In genomic region chr12:122891661-122892525, GRCh38 we compare ENCODE assay signal across 9 cellular contexts. TPM values are rescaled to one million over a fixed set of nuclear protein-coding genes. Genes with fewer than 3 reads are reported as not detected.
A peak's percentile ranks its signal among the peaks of the same experiment; 100 is the strongest.
DNase-seq lines count a peak whose midpoint lies in the region; ATAC-seq and TF ChIP-seq lines count a peak whose summit lies in the region.
"Had no signal": no experiment of that assay in that cellular context is flagged by ENCODE, and none has a peak within 500 bp of the region (broad histone marks: within the 10 kb centered on the region; RNA-seq: fewer than 3 reads in every experiment).

No MANE protein-coding gene starts in this region.

- H3K79me2 ChIP-seq in PC-3 (ENCODE audit: low read length) (peaks cover 100% of the 10 kb centered on the region), OCI-LY7 (ENCODE audit: insufficient read depth, low read depth, low read length) (no peaks in the 10 kb centered on the region)

- peak; percentile 38 for ATAC-seq in PC-3
- ATAC-seq in activated CD8-positive, alpha-beta memory T cell treated with anti-CD3 and anti-CD28 coated beads, Interleukin-2, amount 10 ng/mL, durations not matched to agents 7 days and 5 days: no peak

- peaks cover 60% of the 10 kb centered on the region for H3K4me1 Mint-ChIP-seq in progenitor cell of endocrine pancreas (ENCODE audit: low read depth)
- peaks cover 83% of the 10 kb centered on the region for H3K4me1 Mint-ChIP-seq in activated CD8-positive, alpha-beta memory T cell treated with anti-CD3 and anti-CD28 coated beads, Interleukin-2, amount 10 ng/mL, durations not matched to agents 7 days and 5 days

- H3K27ac ChIP-seq in PC-3 (ENCODE audit: low read length) (peak overlapping the region; percentile 90), OCI-LY7 (ENCODE audit: low read depth, low read length, poor library complexity, severe bottlenecking) (no peak overlapping the region)

- peaks cover 32% of the 10 kb centered on the region for H3F3A ChIP-seq in PC-3 (ENCODE audit: low read length, unreplicated experiment)

- TSS peak; percentile 35 for BruUV-seq in PC-3 (replicated peaks; lab: Mats Ljungman, UMichigan)
- no TSS peak for BruUV-seq in OCI-LY7 (replicated peaks; lab: Mats Ljungman, UMichigan)

- H3K27me3 ChIP-seq in PC-3 (ENCODE audit: low read length): no peaks in the 10 kb centered on the region

- peaks cover 5% of the 10 kb centered on the region for H3K9me3 Mint-ChIP-seq in progenitor cell of endocrine pancreas (ENCODE audit: low read depth)
- H3K9me3 Mint-ChIP-seq in activated CD8-positive, alpha-beta memory T cell treated with anti-CD3 and anti-CD28 coated beads, Interleukin-2, amount 10 ng/mL, durations not matched to agents 7 days and 5 days (ENCODE audit: low read depth): no peaks in the 10 kb centered on the region
- H3K9me3 Mint-ChIP-seq: activated naive CD8-positive, alpha-beta T cell treated with anti-CD3 and anti-CD28 coated beads, Interleukin-2, amount 10 ng/mL, durations not matched to agents 7 days and 5 days had no signal

- peak overlapping the region; percentile 10; the same call in 1 of the 2 replicates for H3K9ac ChIP-seq in ES-I3 (ENCODE audit: low read depth, low read length)
- peak overlapping the region; percentile 99 for H3K9ac ChIP-seq in PC-3 (ENCODE audit: low read length)

- TF ChIP-seq CTCF in PC-3 (conservative IDR thresholded peaks at IDR 0.05; ENCODE audit: low read depth, low read length): no peak
- TF ChIP-seq CTCF in progenitor cell of endocrine pancreas (IDR thresholded peaks at IDR 0.05; ENCODE audit: unreplicated experiment): no peak
- no peak for TF ChIP-seq CTCF in OCI-LY7 (conservative IDR thresholded peaks at IDR 0.05; ENCODE audit: low read length)

- POLR2A ChIA-PET in PC-3 (lab: Charles Lee; ENCODE audit: unreplicated experiment): interaction anchor here (0.5 to 0.6 kb wide), 3 partner anchors 28 to 644 kb away, joined by 3 to 10 read pairs (median 3); no protein-coding TSS in a partner anchor
- POLR2A ChIA-PET in OCI-LY7 (lab: Charles Lee): interaction anchor here (0.6 to 1.2 kb wide), 2 partner anchors 8 to 77 kb away, joined by 3 read pairs; no protein-coding TSS in a partner anchor

- H3K4me3 Mint-ChIP-seq in progenitor cell of endocrine pancreas (ENCODE audit: low read depth): peak overlapping the region; percentile 37
- no peak overlapping the region for H3K4me3 Mint-ChIP-seq in activated CD8-positive, alpha-beta memory T cell treated with anti-CD3 and anti-CD28 coated beads, Interleukin-2, amount 10 ng/mL, durations not matched to agents 7 days and 5 days

- CTCF ChIA-PET in PC-3 (lab: Charles Lee): interaction anchor here (0.5 kb wide), 1 partner anchor 28 kb away, joined by 6 read pairs; no protein-coding TSS in a partner anchor
- CTCF ChIA-PET in activated CD8-positive, alpha-beta memory T cell treated with anti-CD3 and anti-CD28 coated beads, Interleukin-2, amount 10 ng/mL, durations not matched to agents 7 days and 5 days (lab: Charles Lee): interaction anchor here (1.3 to 2.0 kb wide), 2 partner anchors 31 to 60 kb away, joined by 3 to 7 read pairs; no protein-coding TSS in a partner anchor
- CTCF ChIA-PET in OCI-LY7 (lab: Charles Lee; ENCODE audit: unreplicated experiment): no interaction called here

- DNase-seq in PC-3: peak; percentile 88
- DNase-seq in erythroblast (lab: John Stamatoyannopoulos, UW): peak; percentile 37 to 44
- no peak for DNase-seq in progenitor cell of endocrine pancreas (ENCODE audit: low spot score, unreplicated experiment)
- no peak for DNase-seq in activated CD8-positive, alpha-beta memory T cell treated with anti-CD3 and anti-CD28 coated beads, Interleukin-2, amount 10 ng/mL, durations not matched to agents 7 days and 5 days
- no peak for DNase-seq in activated CD4-positive, alpha-beta T cell treated with anti-CD3 and anti-CD28 coated beads, Interleukin-2, amount 50 U/mL, for 1 hour
- no peak for DNase-seq in OCI-LY7 (ENCODE audit: low spot score)
- DNase-seq in mesenteric fat pad (ENCODE audit: low spot score): no peak
- DNase-seq: activated naive CD8-positive, alpha-beta T cell treated with anti-CD3 and anti-CD28 coated beads, Interleukin-2, amount 10 ng/mL, durations not matched to agents 7 days and 5 days had no signal

- H3K4me2 ChIP-seq in PC-3 (ENCODE audit: low read length) (peak overlapping the region; percentile 84), OCI-LY7 (ENCODE audit: low read length) (no peak overlapping the region)

- TF ChIP-seq POLR2A in erythroblast (IDR thresholded peaks at IDR 0.05; ENCODE audit: low read length): no peak

- no peak overlapping the region for H2AFZ ChIP-seq in PC-3 (ENCODE audit: low read length)
- no peak overlapping the region for H2AFZ ChIP-seq in OCI-LY7 (ENCODE audit: low read length)

- no peaks in the 10 kb centered on the region for H3K36me3 Mint-ChIP-seq in progenitor cell of endocrine pancreas (ENCODE audit: insufficient read depth)
- peaks cover 22% of the 10 kb centered on the region for H3K36me3 Mint-ChIP-seq in activated CD8-positive, alpha-beta memory T cell treated with anti-CD3 and anti-CD28 coated beads, Interleukin-2, amount 10 ng/mL, durations not matched to agents 7 days and 5 days

- H3K4me1 ChIP-seq in ES-I3 (ENCODE audit: insufficient read depth, low read length) (peaks cover 54% of the 10 kb centered on the region), PC-3 (ENCODE audit: insufficient read depth, low read length) (peaks cover 80% of the 10 kb centered on the region), OCI-LY7 (ENCODE audit: insufficient read depth, low read length, poor library complexity, severe bottlenecking) (peaks cover 37% of the 10 kb centered on the region)

- no peaks in the 10 kb centered on the region for H3K9me2 ChIP-seq in PC-3 (replicated peaks; ENCODE audit: low read length)
- no peaks in the 10 kb centered on the region for H3K9me2 ChIP-seq in OCI-LY7 (ENCODE audit: insufficient read depth, low read length)

- H3K27me3 Mint-ChIP-seq in progenitor cell of endocrine pancreas: peaks cover 6% of the 10 kb centered on the region
- no peaks in the 10 kb centered on the region for H3K27me3 Mint-ChIP-seq in activated CD8-positive, alpha-beta memory T cell treated with anti-CD3 and anti-CD28 coated beads, Interleukin-2, amount 10 ng/mL, durations not matched to agents 7 days and 5 days
- H3K27me3 Mint-ChIP-seq: activated naive CD8-positive, alpha-beta T cell treated with anti-CD3 and anti-CD28 coated beads, Interleukin-2, amount 10 ng/mL, durations not matched to agents 7 days and 5 days had no signal

- peak overlapping the region; percentile 89 for H3K4me3 ChIP-seq in PC-3 (ENCODE audit: low read length)
- no peak overlapping the region for H3K4me3 ChIP-seq in OCI-LY7 (ENCODE audit: low read depth, low read length, poor library complexity, severe bottlenecking)

- intact Hi-C loops in PC-3 (cut with micrococcal nuclease): loop anchor here (5.0 kb wide), 1 partner anchor 770 kb away; no protein-coding TSS in a partner anchor
- intact Hi-C loops in OCI-LY7 (cut with micrococcal nuclease; ENCODE audit: unreplicated experiment): no loop called here

- no peaks in the 10 kb centered on the region for H3K36me3 ChIP-seq in ES-I3 (ENCODE audit: insufficient read depth, low read length)
- no peaks in the 10 kb centered on the region for H3K36me3 ChIP-seq in PC-3 (ENCODE audit: low read depth, low read length)
- no peaks in the 10 kb centered on the region for H3K36me3 ChIP-seq in OCI-LY7 (ENCODE audit: insufficient read depth, low read length)

- H3K27ac Mint-ChIP-seq in progenitor cell of endocrine pancreas: peak overlapping the region; percentile 91
- no peak overlapping the region for H3K27ac Mint-ChIP-seq in activated CD8-positive, alpha-beta memory T cell treated with anti-CD3 and anti-CD28 coated beads, Interleukin-2, amount 10 ng/mL, durations not matched to agents 7 days and 5 days
- H3K27ac Mint-ChIP-seq: activated naive CD8-positive, alpha-beta T cell treated with anti-CD3 and anti-CD28 coated beads, Interleukin-2, amount 10 ng/mL, durations not matched to agents 7 days and 5 days had no signal

- H4K20me1 ChIP-seq in PC-3 (ENCODE audit: low read length): peaks cover 13% of the 10 kb centered on the region; the same call in 1 of the 2 replicates
- no peaks in the 10 kb centered on the region for H4K20me1 ChIP-seq in OCI-LY7 (ENCODE audit: insufficient read depth, low read length)

- H3K9me3 ChIP-seq in ES-I3 (ENCODE audit: control insufficient read depth, insufficient read depth, low read length) (no peaks in the 10 kb centered on the region), PC-3 (ENCODE audit: low read length) (no peaks in the 10 kb centered on the region), OCI-LY7 (ENCODE audit: low read length) (no peaks in the 10 kb centered on the region)

RNA-seq across cellular contexts. Expression of gene VPS37B, which starts 4.0 kb away (rescaled TPM):
- total RNA-seq in PC-3 (2014; rRNA removed) (74.3 and 80.8 TPM in 2 replicates), progenitor cell of endocrine pancreas (22.9 and 24.2 TPM in 2 replicates), OCI-LY7 (2022) (1.7 and 1.8 TPM in 2 replicates), mesenteric fat pad (27.5 TPM)
- 10 to 100 TPM; 25.7 to 29.7 TPM for total RNA-seq in activated CD8-positive, alpha-beta memory T cell treated with anti-CD3 and anti-CD28 coated beads, Interleukin-2, amount 10 ng/mL, durations not matched to agents 7 days and 5 days
- 1.5 and 2.5 TPM in 2 replicates for total RNA-seq in OCI-LY7 (2014; rRNA removed; shearing (Covaris generic))

RNA-seq across cellular contexts. Expression of gene HIP1R, which starts 56.6 kb away (rescaled TPM):
- total RNA-seq in PC-3 (2014; rRNA removed) (46.1 and 83.6 TPM in 2 replicates), progenitor cell of endocrine pancreas (61.1 and 68.8 TPM in 2 replicates), OCI-LY7 (2022) (56.5 and 70.2 TPM in 2 replicates), mesenteric fat pad (30.2 TPM)
- total RNA-seq in activated CD8-positive, alpha-beta memory T cell treated with anti-CD3 and anti-CD28 coated beads, Interleukin-2, amount 10 ng/mL, durations not matched to agents 7 days and 5 days: 10 to 100 TPM; 31.9 to 34.7 TPM
- total RNA-seq in OCI-LY7 (2014; rRNA removed; shearing (Covaris generic)): 59.6 and 66.4 TPM in 2 replicates

Comparison
In these comparisons a context has a peak if more than half of its experiments do, and no peak if none do; other contexts are left out.
1. DNase-seq: peak in PC-3 (single experiment) and erythroblast (2 of 2); none in progenitor cell of endocrine pancreas (single experiment), activated CD8-positive, alpha-beta memory T cell treated with anti-CD3 and anti-CD28 coated beads, Interleukin-2, amount 10 ng/mL, durations not matched to agents 7 days and 5 days (single experiment), activated CD4-positive, alpha-beta T cell treated with anti-CD3 and anti-CD28 coated beads, Interleukin-2, amount 50 U/mL, for 1 hour (single experiment), OCI-LY7 (single experiment) and mesenteric fat pad (single experiment).